ENCODE assay signal across 9 cellular contexts in genomic region chr19:40143612-40144011, GRCh38. TPM values are rescaled to one million over a fixed set of nuclear protein-coding genes. Genes with fewer than 3 reads are reported as not detected.
DNase-seq lines count a peak whose midpoint lies in the region; ATAC-seq and TF ChIP-seq lines count a peak whose summit lies in the region.
"Had no signal": no experiment of that assay in that cellular context is flagged by ENCODE, and none has a peak within 500 bp of the region (broad histone marks: within the 10 kb centered on the region; RNA-seq: fewer than 3 reads in every experiment).

No MANE protein-coding gene starts in this region.

- peak overlapping the region; percentile 76 for H3K9ac ChIP-seq in BLaER1

- no peaks in the 10 kb centered on the region for H3K36me3 Mint-ChIP-seq in effector memory CD8-positive, alpha-beta T cell (ENCODE audit: insufficient read depth)

- no peak for TF ChIP-seq EP300 in upper lobe of left lung (IDR thresholded peaks at IDR 0.05)

- peak overlapping the region; percentile 88 for H3K4me2 ChIP-seq in BLaER1

- H3K27me3 Mint-ChIP-seq in effector memory CD8-positive, alpha-beta T cell: no peaks in the 10 kb centered on the region

- no peaks in the 10 kb centered on the region for H3K9me3 ChIP-seq in BLaER1
- H3K9me3 ChIP-seq in Peyer's patch: no peaks in the 10 kb centered on the region
- H3K9me3 ChIP-seq in upper lobe of left lung: no peaks in the 10 kb centered on the region
- H3K9me3 ChIP-seq: gastrocnemius medialis had no signal

- ATAC-seq in GM21723 (IDR thresholded peaks at IDR 0.05; ENCODE audit: unreplicated experiment) (peak; percentile 58), upper lobe of left lung (ENCODE audit: low FRiP score in 2 of 2) (no peak)
- peak; percentile 65 for ATAC-seq in effector memory CD8-positive, alpha-beta T cell (replicated peaks)
- ATAC-seq: gastrocnemius medialis had no signal

- no peaks in the 10 kb centered on the region for H3K9me3 Mint-ChIP-seq in effector memory CD8-positive, alpha-beta T cell

- H3K27ac ChIP-seq in BLaER1 (peak overlapping the region; percentile 85), Peyer's patch (peak overlapping the region in 1 of 4 donors; percentile 26), upper lobe of left lung (no peak overlapping the region)
- H3K27ac ChIP-seq: gastrocnemius medialis had no signal

- DNase-seq in Peyer's patch (peak in 2 of 3 donors; percentile 40 to 57), NCI-H1092 (lab: John Stamatoyannopoulos, UW) (no peak), NCI-H446 (lab: John Stamatoyannopoulos, UW) (no peak), upper lobe of left lung (no peak), NCI-H526 treated with DMSO at 0.1 percent for 48 hours (lab: John Stamatoyannopoulos, UW) (no peak)
- no peak for DNase-seq in effector memory CD8-positive, alpha-beta T cell
- DNase-seq: gastrocnemius medialis had no signal

- peaks cover 34 to 50% of the 10 kb centered on the region in 2 donors for H3K4me1 Mint-ChIP-seq in effector memory CD8-positive, alpha-beta T cell (ENCODE audit: low read depth in 2 of 2)

- TF ChIP-seq CTCF in Peyer's patch (IDR thresholded peaks at IDR 0.05): no peak
- no peak for TF ChIP-seq CTCF in upper lobe of left lung (IDR thresholded peaks at IDR 0.05)

- H3K27me3 ChIP-seq in BLaER1: no peaks in the 10 kb centered on the region
- no peaks in the 10 kb centered on the region for H3K27me3 ChIP-seq in Peyer's patch
- H3K27me3 ChIP-seq in upper lobe of left lung: no peaks in the 10 kb centered on the region

- peak overlapping the region; percentile 71 to 85 for H3K4me3 Mint-ChIP-seq in effector memory CD8-positive, alpha-beta T cell

- TF ChIP-seq POLR2A in Peyer's patch (IDR thresholded peaks at IDR 0.05) (no peak), upper lobe of left lung (IDR thresholded peaks at IDR 0.05) (no peak)

- H3K36me3 ChIP-seq in BLaER1 (no peaks in the 10 kb centered on the region), Peyer's patch (no peaks in the 10 kb centered on the region), upper lobe of left lung (no peaks in the 10 kb centered on the region)
- H3K36me3 ChIP-seq: gastrocnemius medialis had no signal

- H3K27ac Mint-ChIP-seq in effector memory CD8-positive, alpha-beta T cell: peak overlapping the region; percentile 93 to 96

- H3K4me3 ChIP-seq in BLaER1: peak overlapping the region; percentile 58
- no peak overlapping the region for H3K4me3 ChIP-seq in Peyer's patch
- H3K4me3 ChIP-seq in upper lobe of left lung: no peak overlapping the region
- H3K4me3 ChIP-seq: gastrocnemius medialis had no signal

- H4K20me1 ChIP-seq in BLaER1: no peaks in the 10 kb centered on the region

- 22 to 29% methylated on average over 5 of the region's 5 CpGs for WGBS in upper lobe of left lung, 2 donors

- H3K4me1 ChIP-seq in BLaER1 (peaks cover 86% of the 10 kb centered on the region), Peyer's patch (no peaks in the 10 kb centered on the region), upper lobe of left lung (peaks cover 0 to 10% (median 0%) of the 10 kb centered on the region in 4 donors)
- H3K4me1 ChIP-seq: gastrocnemius medialis had no signal

RNA-seq across cellular contexts. Expression of gene MAP3K10, which starts 47.6 kb away (rescaled TPM):
- total RNA-seq in Peyer's patch: 10 to 100 TPM in 3 of 4 donors, 1 to 10 TPM in 1; 8.1 to 64.4 (median 16.2) TPM
- 10 to 100 TPM in 5 of 6 donors, 1 to 10 TPM in 1; 9.0 to 56.6 (median 18.4) TPM for total RNA-seq in upper lobe of left lung

RNA-seq across cellular contexts. Expression of gene ZNF780A, which starts 52.9 kb away (rescaled TPM):
- total RNA-seq in Peyer's patch: 10 to 100 TPM in 3 of 4 donors, 1 to 10 TPM in 1; 8.8 to 21.9 (median 15.5) TPM
- total RNA-seq in upper lobe of left lung: 10 to 100 TPM in 5 of 6 donors, 1 to 10 TPM in 1; 7.4 to 17.1 (median 13.6) TPM

Comparison
In these comparisons a context has a peak if more than half of its experiments do, and no peak if none do; other contexts are left out.
1. ATAC-seq: peak in GM21723 (single experiment) and effector memory CD8-positive, alpha-beta T cell (single experiment); none in upper lobe of left lung (0 of 2).
2. DNase-seq: peak in Peyer's patch (2 of 3); none in effector memory CD8-positive, alpha-beta T cell (0 of 3), NCI-H1092 (single experiment), NCI-H446 (0 of 2), upper lobe of left lung (0 of 2) and NCI-H526 treated with DMSO at 0.1 percent for 48 hours (single experiment).